26 cellular contexts compared by ENCODE assay signal in the genomic region with DNA sequence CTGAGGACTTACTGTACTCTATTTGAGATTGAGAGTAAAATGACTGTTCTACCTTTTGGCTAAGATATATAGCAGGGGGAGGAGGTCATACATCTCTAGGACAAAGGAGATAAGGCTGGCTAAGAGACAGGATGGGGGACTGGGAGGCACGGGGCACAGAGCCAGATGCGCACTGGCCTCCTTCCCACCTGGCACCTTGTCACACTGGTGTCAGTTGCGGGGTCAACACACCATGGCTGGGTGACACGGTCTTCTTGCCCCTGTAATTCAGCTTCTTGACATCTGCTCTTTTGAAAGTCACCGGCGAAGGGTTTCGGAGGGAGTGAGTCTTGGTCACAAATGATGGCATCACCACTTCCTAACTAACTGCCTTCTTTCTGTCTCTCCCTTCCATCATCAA.
"Had no signal": no experiment of that assay in that cellular context is flagged by ENCODE, and none has a peak within 500 bp of the region (broad histone marks: within the 10 kb centered on the region; RNA-seq: fewer than 3 reads in every experiment).

No MANE protein-coding gene starts in this region.

- H3K4me3 Mint-ChIP-seq: immature natural killer cell; naive thymus-derived CD8-positive, alpha-beta T cell; nephron; neural crest cell; stimulated activated naive B cell treated with anti-CD40 and anti-IgM and Interleukin-4, amounts not matched to agents 10 μg/mL and 1 μg/mL and 100 μg/mL, for 72 hours had no signal

- H2AFZ ChIP-seq: parathyroid adenoma had no signal

- H3K27me3 ChIP-seq: right lobe of liver, tibial artery, uterus had no signal

- H3K79me2 ChIP-seq: parathyroid adenoma had no signal

- H3K27ac Mint-ChIP-seq: immature natural killer cell; naive thymus-derived CD8-positive, alpha-beta T cell; nephron; stimulated activated naive B cell treated with anti-CD40 and anti-IgM and Interleukin-4, amounts not matched to agents 10 μg/mL and 1 μg/mL and 100 μg/mL, for 72 hours had no signal

- H3K36me3 Mint-ChIP-seq: immature natural killer cell; naive thymus-derived CD8-positive, alpha-beta T cell; stimulated activated naive B cell treated with anti-CD40 and anti-IgM and Interleukin-4, amounts not matched to agents 10 μg/mL and 1 μg/mL and 100 μg/mL, for 72 hours had no signal

- H3K9ac ChIP-seq: parathyroid adenoma had no signal

- FAIRE-seq: islet of Langerhans, kidney had no signal

- H3K4me1 Mint-ChIP-seq: immature natural killer cell; naive thymus-derived CD8-positive, alpha-beta T cell; nephron; neural crest cell; stimulated activated naive B cell treated with anti-CD40 and anti-IgM and Interleukin-4, amounts not matched to agents 10 μg/mL and 1 μg/mL and 100 μg/mL, for 72 hours had no signal

- H3K9me3 ChIP-seq: lower lobe of right lung, psoas muscle, right lobe of liver, stomach, tibial artery, upper lobe of right lung, uterus had no signal

- H3K4me2 ChIP-seq: smooth muscle cell had no signal

- ATAC-seq: lower lobe of right lung; naive thymus-derived CD8-positive, alpha-beta T cell; psoas muscle; right lobe of liver; stimulated activated naive B cell treated with anti-CD40 and anti-IgM and Interleukin-4, amounts not matched to agents 10 μg/mL and 1 μg/mL and 100 μg/mL, for 72 hours; stimulated activated naive CD8-positive, alpha-beta T cell treated with anti-CD3 and anti-CD28 coated beads, Interleukin-15, Interleukin-2, amounts not matched to agents 100 U/mL and 50 U/mL, for 24 hours; upper lobe of right lung had no signal

- DNase-seq: hypothalamus; immature natural killer cell; kidney; lower lobe of right lung; mammary epithelial cell; mesenchymal stem cell; naive thymus-derived CD8-positive, alpha-beta T cell; nucleus accumbens; psoas muscle; right lobe of liver; stimulated activated CD4-positive, alpha-beta T cell treated with anti-CD3 and anti-CD28 coated beads, Interleukin-2, amount 100 ng/mL, for 24 hours; stimulated activated CD4-positive, alpha-beta T cell treated with anti-CD3 and anti-CD28 coated beads, Interleukin-4, amount 100 ng/mL, for 1 hour; stimulated activated naive B cell treated with anti-CD40 and anti-IgM and Interleukin-4, amounts not matched to agents 10 μg/mL and 1 μg/mL and 100 μg/mL, for 72 hours; stimulated activated naive CD8-positive, alpha-beta T cell treated with anti-CD3 and anti-CD28 coated beads, Interleukin-15, Interleukin-2, amounts not matched to agents 100 U/mL and 50 U/mL, for 24 hours; stomach; tibial artery; trophoblast cell; upper lobe of right lung; uterus had no signal

- H3K4me1 ChIP-seq: heart left ventricle, lower lobe of right lung, parathyroid adenoma, psoas muscle, right lobe of liver, stomach, tibial artery, upper lobe of right lung, uterus had no signal

- H3K9me3 Mint-ChIP-seq: immature natural killer cell; neural crest cell; stimulated activated naive B cell treated with anti-CD40 and anti-IgM and Interleukin-4, amounts not matched to agents 10 μg/mL and 1 μg/mL and 100 μg/mL, for 72 hours had no signal

- H3K4me3 ChIP-seq: heart left ventricle, lower lobe of right lung, psoas muscle, right lobe of liver, smooth muscle cell, stomach, thoracic aorta, tibial artery, upper lobe of right lung, uterus had no signal

- H3K36me3 ChIP-seq: heart left ventricle, lower lobe of right lung, right lobe of liver, stomach, thoracic aorta, tibial artery, upper lobe of right lung, uterus had no signal

- H3K27ac ChIP-seq: heart left ventricle, lower lobe of right lung, parathyroid adenoma, psoas muscle, right lobe of liver, stomach, thoracic aorta, tibial artery, upper lobe of right lung, uterus had no signal
